Comparison of ENCODE assay signal across 16 cellular contexts in genomic region chr19:50580970-50581636, GRCh38. TPM values are rescaled to one million over a fixed set of nuclear protein-coding genes. Genes with fewer than 3 reads are reported as not detected.
DNase-seq lines count a peak whose midpoint lies in the region; ATAC-seq and TF ChIP-seq lines count a peak whose summit lies in the region.
"Had no signal": no experiment of that assay in that cellular context is flagged by ENCODE, and none has a peak within 500 bp of the region (broad histone marks: within the 10 kb centered on the region; RNA-seq: fewer than 3 reads in every experiment).

No MANE protein-coding gene starts in this region.

- TF ChIP-seq POLR2A in spleen (IDR thresholded peaks at IDR 0.05) (no peak), erythroblast (IDR thresholded peaks at IDR 0.05; ENCODE audit: low read length) (no peak)

- intact Hi-C loops in spleen (cut with DNase I; ENCODE audit: low total_unique reads), result no loop called here

- 76 to 92% (median 86%) methylated on average over 13 of the region's 13 CpGs for WGBS in spleen, 5 donors

- H3K9me3 ChIP-seq in spleen, result peaks cover 0 to 5% (median 0%) of the 10 kb centered on the region in 8 donors

- ATAC-seq in SK-N-SH treated with all-trans-retinoic acid at 6 μM for 48 hours (no peak; the same call in 1 of the 3 replicates), HG03460 (IDR thresholded peaks at IDR 0.05; ENCODE audit: unreplicated experiment) (no peak)
- ATAC-seq: GM12878 had no signal

- H3K27me3 ChIP-seq in spleen (replicated peaks in 1 of 7), result peaks cover 0 to 32% (median 0%) of the 10 kb centered on the region in 7 donors

- H3K4me1 ChIP-seq in spleen, result no peaks in the 10 kb centered on the region

- no peak overlapping the region for H3K27ac ChIP-seq in spleen

- no peak for TF ChIP-seq CTCF in spleen (IDR thresholded peaks at IDR 0.05 in 8 of 11, conservative IDR thresholded peaks at IDR 0.05 in 3 of 11)

- H3K4me3 ChIP-seq in spleen, result no peak overlapping the region
- H3K4me3 ChIP-seq: GM12878 had no signal

- H3K36me3 ChIP-seq in spleen, result no peaks in the 10 kb centered on the region

- DNase-seq in Daoy (ENCODE audit: low read depth) (peak; percentile 47), islet precursor cell (peak; percentile 76), spleen (peak; percentile 6), erythroblast (lab: John Stamatoyannopoulos, UW) (no peak)
- DNase-seq in activated effector memory CD4-positive, alpha-beta T cell treated with anti-CD3 and anti-CD28 coated beads, Interleukin-2, amount 50 U/mL, for 16 hours, result no peak
- DNase-seq: C1 segment of cervical spinal cord, DMS153, HCEC 1CT, NCI-H1048, NCI-H446 treated with DMSO at 0.1 percent for 48 hours, NCI-H82, SHP77, SW 1271 had no signal

TF ChIP-seq in SK-N-SH treated with all-trans-retinoic acid at 6 μM for 48 hours, 23 proteins besides CTCF, POLR2A, EP300 and RAD21:
- TF ChIP-seq ISL1 (CRISPR knock-in tag; IDR thresholded peaks at IDR 0.05) (peak; percentile 63), PATZ1 (CRISPR knock-in tag; IDR thresholded peaks at IDR 0.05; ENCODE audit: borderline replicate concordance) (no peak)

RNA-seq across cellular contexts. Expression of gene LRRC4B, which starts 12.9 kb away (rescaled TPM):
- 1.8 and 5.6 TPM in 2 replicates for total RNA-seq in Daoy (2014; rRNA removed; shearing (Covaris generic))
- total RNA-seq in spleen, result 1 to 10 TPM in 4 of 7 donors, under 1 TPM in 3; 0.20 to 2.3 (median 1.0) TPM
- 1 to 10 TPM in 1 of 3 donors, under 1 TPM in 2; 0.30 to 1.0 (median 0.90) TPM for polyA plus RNA-seq in spleen
- total RNA-seq: GM12878 had no signal

RNA-seq across cellular contexts. Expression of gene SYT3, which starts 58.6 kb away (rescaled TPM):
- 0.36 and 1.4 TPM in 2 replicates for total RNA-seq in Daoy (2014; rRNA removed; shearing (Covaris generic))
- total RNA-seq in spleen, result under 1 TPM in 3 of 7 donors, not detected in 4; 0.28 to 0.51 (median 0.32) TPM
- under 1 TPM; 0.02 to 0.20 (median 0.06) TPM for polyA plus RNA-seq in spleen
- total RNA-seq: GM12878 had no signal

Comparison
In these comparisons a context has a peak if more than half of its experiments do, and no peak if none do; other contexts are left out.
1. DNase-seq: peak in Daoy (single experiment), islet precursor cell (single experiment) and spleen (single experiment); none in activated effector memory CD4-positive, alpha-beta T cell treated with anti-CD3 and anti-CD28 coated beads, Interleukin-2, amount 50 U/mL, for 16 hours (single experiment) and erythroblast (0 of 2).